In genomic region chr6:33454009-33454946, GRCh38 we compare ENCODE assay signal across 8 cellular contexts. TPM values are rescaled to one million over a fixed set of nuclear protein-coding genes. Genes with fewer than 3 reads are reported as not detected.
DNase-seq lines count a peak whose midpoint lies in the region; ATAC-seq and TF ChIP-seq lines count a peak whose summit lies in the region.

TSS of gene ZBTB9 (plus strand) at chr6:33454576. CDS start at chr6:33455101, 525 bp downstream.

- H3K4me2 ChIP-seq in Loucy (ENCODE audit: low read depth, low read length, poor library complexity, severe bottlenecking): peak within 1 kb of the TSS; percentile 88

- H3K27me3 ChIP-seq in H7 (ENCODE audit: control insufficient read depth, insufficient read depth, low read length): no peaks in the 10 kb centered on the region
- no peaks in the 10 kb centered on the region for H3K27me3 ChIP-seq in Loucy (ENCODE audit: insufficient read depth, low read length, poor library complexity, severe bottlenecking)
- no peaks in the 10 kb centered on the region for H3K27me3 ChIP-seq in RWPE2 (ENCODE audit: insufficient read depth, poor library complexity, severe bottlenecking)

- peaks cover 15% of the 10 kb centered on the region for H3K79me2 ChIP-seq in Loucy (ENCODE audit: insufficient read depth, low read length)

- H3K27ac ChIP-seq in RWPE2 (ENCODE audit: poor library complexity, severe bottlenecking): peak within 1 kb of the TSS; percentile 32

- no peaks in the 10 kb centered on the region for H3F3A ChIP-seq in Loucy (ENCODE audit: low read depth)

- peaks cover 19% of the 10 kb centered on the region for H3K4me1 Mint-ChIP-seq in nephron

- H3K9me3 Mint-ChIP-seq in nephron: peaks cover 4% of the 10 kb centered on the region

- H3K27me3 Mint-ChIP-seq in nephron (ENCODE audit: low read depth): no peaks in the 10 kb centered on the region

- ATAC-seq in RWPE2 (ENCODE audit: low read depth): peak; percentile 99
- ATAC-seq in stimulated activated naive CD8-positive, alpha-beta T cell treated with anti-CD3 and anti-CD28 coated beads, Interleukin-15, Interleukin-2, amounts not matched to agents 100 U/mL and 50 U/mL, for 24 hours: peak; percentile 99

- H2AFZ ChIP-seq in Loucy (ENCODE audit: low read length): peak within 1 kb of the TSS; percentile 90

- H3K4me3 ChIP-seq in H7 (ENCODE audit: insufficient read depth, low read depth, low read length) (peak within 1 kb of the TSS; percentile 79), Loucy (ENCODE audit: low read length, poor library complexity, severe bottlenecking) (peak within 1 kb of the TSS; percentile 94), RWPE2 (ENCODE audit: severe bottlenecking) (peak within 1 kb of the TSS; percentile 54), fibroblast of the aortic adventitia (ENCODE audit: low read depth, low read length) (peak within 1 kb of the TSS; percentile 96)

- peak within 1 kb of the TSS; percentile 64 to 84 (median 80) for H3K27ac Mint-ChIP-seq in nephron

- no peaks in the 10 kb centered on the region for H4K20me1 ChIP-seq in Loucy (ENCODE audit: insufficient read depth, low read length, poor library complexity, severe bottlenecking)

- TF ChIP-seq CTCF in Loucy (conservative IDR thresholded peaks at IDR 0.05; ENCODE audit: low read length) (no peak), RWPE2 (IDR thresholded peaks at IDR 0.05; ENCODE audit: poor library complexity, severe bottlenecking) (no peak), fibroblast of the aortic adventitia (IDR thresholded peaks at IDR 0.05; ENCODE audit: insufficient read depth, low read length) (no peak), nephron (IDR thresholded peaks at IDR 0.05; ENCODE audit: unreplicated experiment in 3 of 3) (no peak)

- H3K9me3 ChIP-seq in Loucy (ENCODE audit: insufficient read depth, low read depth, low read length): no peaks in the 10 kb centered on the region
- no peaks in the 10 kb centered on the region for H3K9me3 ChIP-seq in RWPE2 (ENCODE audit: severe bottlenecking)

- peak within 1 kb of the TSS; percentile 79 for H3K9ac ChIP-seq in Loucy (ENCODE audit: low read depth, low read length, poor library complexity, severe bottlenecking)

- H3K36me3 ChIP-seq in H7 (replicated peaks; ENCODE audit: control insufficient read depth, insufficient read depth, low read length) (peaks cover 10% of the 10 kb centered on the region), Loucy (ENCODE audit: insufficient read depth, low read length) (no peaks in the 10 kb centered on the region), RWPE2 (ENCODE audit: low read depth) (peaks cover 17% of the 10 kb centered on the region)

- H3K9me2 ChIP-seq in Loucy (replicated peaks; ENCODE audit: low read depth, low read length): no peaks in the 10 kb centered on the region

- peak; percentile 98 for DNase-seq in ELR (ENCODE audit: low read depth)
- peak; percentile 100 for DNase-seq in H7
- peak; percentile 94 for DNase-seq in RWPE2 (ENCODE audit: low spot score)
- DNase-seq in activated T-helper 9 cell treated with anti-CD3 and anti-CD28 coated beads, Interleukin-2, amount 50 U/mL, for 16 hours (ENCODE audit: low read depth): peak; percentile 88
- peak; percentile 95 for DNase-seq in fibroblast of the aortic adventitia (ENCODE audit: low read depth)
- peak; percentile 95 for DNase-seq in stimulated activated naive CD8-positive, alpha-beta T cell treated with anti-CD3 and anti-CD28 coated beads, Interleukin-15, Interleukin-2, amounts not matched to agents 100 U/mL and 50 U/mL, for 24 hours

- H3K36me3 Mint-ChIP-seq in nephron (ENCODE audit: low read depth): peaks cover 36% of the 10 kb centered on the region

- H3K4me1 ChIP-seq in Loucy (ENCODE audit: insufficient read depth, low read length, poor library complexity, severe bottlenecking): peaks cover 10% of the 10 kb centered on the region
- peaks cover 3% of the 10 kb centered on the region for H3K4me1 ChIP-seq in RWPE2 (ENCODE audit: insufficient read depth, poor library complexity, severe bottlenecking)

- peak within 1 kb of the TSS; percentile 91 to 92 (median 92) for H3K4me3 Mint-ChIP-seq in nephron

RNA-seq across cellular contexts. Expression of gene ZBTB9, which starts in this region (rescaled TPM):
- total RNA-seq in H7 (2014; rRNA removed; shearing (Covaris generic)): 15.5 and 16.4 TPM in 2 replicates
- 3.8 and 5.5 TPM in 2 replicates for total RNA-seq in fibroblast of the aortic adventitia (ENCODE audit: low replicate concordance)

Comparison
In these comparisons a context has a peak if more than half of its experiments do, and no peak if none do; other contexts are left out.
1. Peak in every context shown above with its lines: DNase-seq, ATAC-seq, H3K4me3 ChIP-seq and H3K27ac ChIP-seq.